2 cellular contexts compared by ENCODE assay signal in the genomic region with DNA sequence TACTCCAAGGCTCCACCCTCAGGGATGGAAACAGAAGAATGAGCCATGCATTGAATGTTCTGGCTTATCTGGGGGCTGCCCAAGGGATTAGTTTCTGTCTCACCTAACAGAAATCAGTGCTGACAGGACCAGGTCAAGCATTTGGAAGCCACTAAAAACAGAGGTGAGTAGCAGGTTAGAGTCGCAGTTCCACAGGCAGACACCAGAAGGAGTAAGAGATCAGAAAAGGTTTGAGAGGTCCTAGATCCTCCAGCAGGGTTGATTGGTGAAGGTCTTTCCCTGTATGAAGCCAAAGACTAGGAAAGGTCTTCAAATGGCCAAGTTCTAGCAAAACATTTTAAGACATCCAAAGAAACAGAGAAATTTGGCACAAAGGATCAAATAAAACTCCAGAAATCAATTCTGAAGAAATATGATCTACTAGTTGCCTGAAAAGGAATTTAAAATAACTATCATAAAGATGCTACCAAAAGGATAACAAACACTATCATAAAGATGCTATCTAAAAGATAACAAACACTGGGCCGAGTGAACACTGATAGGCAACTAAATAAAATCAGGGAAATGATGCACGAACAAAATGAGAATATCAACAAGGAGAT.
TF ChIP-seq lines count a peak whose summit lies in the region.

No MANE protein-coding gene starts in this region.

TF ChIP-seq in SK-N-SH, 30 proteins besides CTCF, POLR2A, EP300 and RAD21:
- TF ChIP-seq SMC3 (IDR thresholded peaks at IDR 0.05; ENCODE audit: low read depth, low read length) (peak; percentile 79), POLR2AphosphoS5 (IDR thresholded peaks at IDR 0.05; ENCODE audit: low read depth, low read length) (no peak)

TF ChIP-seq in GM12878, 131 proteins besides CTCF, POLR2A, EP300 and RAD21:
- TF ChIP-seq SMC3 (IDR thresholded peaks at IDR 0.05; ENCODE audit: borderline replicate concordance, low read length), result peak; percentile 98
- TF ChIP-seq IKZF2 (IDR thresholded peaks at IDR 0.05), result no peak
- 0 out of 2 replicates have a peak, but pooled peaks have one; percentile 70 for TF ChIP-seq YY1 (IDR thresholded peaks at IDR 0.05; ENCODE audit: low read depth, low read length)
